ENCODE assay signal across 16 cellular contexts in genomic region chr16:23608194-23608593, GRCh38. TPM values are rescaled to one million over a fixed set of nuclear protein-coding genes. Genes with fewer than 3 reads are reported as not detected.
DNase-seq lines count a peak whose midpoint lies in the region; ATAC-seq and TF ChIP-seq lines count a peak whose summit lies in the region.
"Had no signal": no experiment of that assay in that cellular context is flagged by ENCODE, and none has a peak within 500 bp of the region (broad histone marks: within the 10 kb centered on the region; RNA-seq: fewer than 3 reads in every experiment).

No MANE protein-coding gene starts in this region.

- intact Hi-C loops in right cardiac atrium (cut with DNase I), result no loop called here
- intact Hi-C loops in left ventricle myocardium inferior (cut with micrococcal nuclease), result no loop called here

- H3K9me3 ChIP-seq in right cardiac atrium (ENCODE audit: control insufficient read depth, low read length), result no peaks in the 10 kb centered on the region
- H3K9me3 ChIP-seq in left ventricle myocardium inferior (replicated peaks), result no peaks in the 10 kb centered on the region
- no peaks in the 10 kb centered on the region for H3K9me3 ChIP-seq in adipocyte (ENCODE audit: control insufficient read depth, low read length)
- H3K9me3 ChIP-seq: neutrophil, thoracic aorta had no signal

- no peak overlapping the region for H3K4me3 ChIP-seq in right cardiac atrium (ENCODE audit: low read length)
- H3K4me3 ChIP-seq in left ventricle myocardium inferior, result no peak overlapping the region
- H3K4me3 ChIP-seq in adipocyte (ENCODE audit: low read length), result no peak overlapping the region
- no peak overlapping the region for H3K4me3 ChIP-seq in fibroblast of villous mesenchyme (ENCODE audit: low read depth, low read length)
- H3K4me3 ChIP-seq: thoracic aorta had no signal

- H3K36me3 ChIP-seq in left ventricle myocardium inferior (peaks cover 83% of the 10 kb centered on the region), adipocyte (ENCODE audit: control insufficient read depth, insufficient read depth, low read length, severe bottlenecking) (peaks cover 54% of the 10 kb centered on the region)

- peak; percentile 41 to 86 for ATAC-seq in right cardiac atrium
- ATAC-seq in esophagus mucosa, result no peak
- ATAC-seq: activated CD4-positive, alpha-beta T cell treated with anti-CD3 and anti-CD28 coated beads for 36 hours; effector memory CD8-positive, alpha-beta T cell had no signal

- no peak overlapping the region for H3K9ac ChIP-seq in adipocyte (ENCODE audit: low read length)

- no peak for DNase-seq in right cardiac atrium
- DNase-seq in left ventricle myocardium inferior, result no peak
- peak; percentile 14 for DNase-seq in adipocyte (ENCODE audit: low read depth)
- DNase-seq in fibroblast of villous mesenchyme (ENCODE audit: low read depth), result peak; percentile 22
- DNase-seq in activated T-cell treated with anti-CD3 and anti-CD28 coated beads, Interleukin-2, amount 50 U/mL, for 48 hours, result no peak
- no peak for DNase-seq in activated CD4-positive, alpha-beta T cell treated with anti-CD3 and anti-CD28 coated beads, Interleukin-2, amount 50 U/mL, for 48 hours
- no peak for DNase-seq in DMS153 treated with DMSO at 0.1 percent for 48 hours (lab: John Stamatoyannopoulos, UW; ENCODE audit: unreplicated experiment)
- DNase-seq: activated CD4-positive, alpha-beta T cell treated with anti-CD3 and anti-CD28 coated beads for 36 hours; aorta; effector memory CD8-positive, alpha-beta T cell; hypothalamus; NCI-H1092 treated with DMSO at 0.1 percent for 48 hours; NCI-H446 had no signal

- 70% methylated on average over 4 of the region's 4 CpGs for WGBS in right cardiac atrium

- H3K4me1 ChIP-seq in right cardiac atrium (ENCODE audit: control insufficient read depth, insufficient read depth, low read length), result peaks cover 1% of the 10 kb centered on the region
- peaks cover 2% of the 10 kb centered on the region for H3K4me1 ChIP-seq in left ventricle myocardium inferior
- no peaks in the 10 kb centered on the region for H3K4me1 ChIP-seq in adipocyte (ENCODE audit: control insufficient read depth, insufficient read depth, low read length)

- TF ChIP-seq CTCF in left ventricle myocardium inferior (IDR thresholded peaks at IDR 0.05; ENCODE audit: borderline replicate concordance), result no peak
- TF ChIP-seq CTCF in fibroblast of villous mesenchyme (IDR thresholded peaks at IDR 0.05; ENCODE audit: insufficient read depth, low read depth, low read length), result no peak

- H3K27me3 ChIP-seq in right cardiac atrium (ENCODE audit: control insufficient read depth, insufficient read depth) (no peaks in the 10 kb centered on the region), left ventricle myocardium inferior (ENCODE audit: low read depth) (no peaks in the 10 kb centered on the region), adipocyte (replicated peaks; ENCODE audit: control insufficient read depth, insufficient read depth, low read length) (no peaks in the 10 kb centered on the region)
- H3K27me3 ChIP-seq: neutrophil had no signal

- no peak overlapping the region for H3K27ac ChIP-seq in right cardiac atrium (ENCODE audit: low read length)
- no peak overlapping the region for H3K27ac ChIP-seq in left ventricle myocardium inferior (replicated peaks)
- H3K27ac ChIP-seq: neutrophil, thoracic aorta had no signal

RNA-seq across cellular contexts. Expression of gene NDUFAB1, which starts 12.1 kb away (rescaled TPM):
- total RNA-seq in right cardiac atrium, result 100 to 1,000 TPM; 378 to 517 (median 448) TPM
- 1,123 TPM for polyA plus RNA-seq in right cardiac atrium
- 464 TPM for total RNA-seq in left ventricle myocardium inferior
- 78.9 and 98.4 TPM in 2 replicates for total RNA-seq in fibroblast of villous mesenchyme
- 79.5 TPM for total RNA-seq in esophagus mucosa

RNA-seq across cellular contexts. Expression of gene PALB2, which starts 32.9 kb away (rescaled TPM):
- 1 to 10 TPM; 5.5 to 6.8 (median 6.0) TPM for total RNA-seq in right cardiac atrium
- 4.1 TPM for polyA plus RNA-seq in right cardiac atrium
- total RNA-seq in left ventricle myocardium inferior, result 4.2 TPM
- total RNA-seq in fibroblast of villous mesenchyme, result 18.0 and 22.0 TPM in 2 replicates
- total RNA-seq in esophagus mucosa, result 11.3 TPM

RNA-seq across cellular contexts. Expression of gene DCTN5, which starts 33.1 kb away (rescaled TPM):
- total RNA-seq in right cardiac atrium (10 to 100 TPM; 41.7 to 44.7 (median 42.5) TPM), left ventricle myocardium inferior (40.0 TPM), fibroblast of villous mesenchyme (31.9 and 47.1 TPM in 2 replicates), esophagus mucosa (42.3 TPM)
- polyA plus RNA-seq in right cardiac atrium, result 12.4 TPM

RNA-seq across cellular contexts. Expression of gene UBFD1, which starts 50.7 kb away (rescaled TPM):
- total RNA-seq in right cardiac atrium (10 to 100 TPM; 47.8 to 69.5 (median 61.8) TPM), left ventricle myocardium inferior (61.4 TPM), fibroblast of villous mesenchyme (90.8 and 137 TPM in 2 replicates), esophagus mucosa (27.3 TPM)
- polyA plus RNA-seq in right cardiac atrium, result 20.3 TPM

RNA-seq across cellular contexts. Expression of gene EARS2, which starts 51.0 kb away (rescaled TPM):
- total RNA-seq in right cardiac atrium, result 10 to 100 TPM; 11.0 to 18.2 (median 13.7) TPM
- 15.9 TPM for polyA plus RNA-seq in right cardiac atrium
- total RNA-seq in left ventricle myocardium inferior, result 21.1 TPM
- total RNA-seq in fibroblast of villous mesenchyme, result 36.3 and 38.7 TPM in 2 replicates
- total RNA-seq in esophagus mucosa, result 13.5 TPM

Comparison
In these comparisons a context has a peak if more than half of its experiments do, and no peak if none do; other contexts are left out.
1. DNase-seq: peak in adipocyte (single experiment) and fibroblast of villous mesenchyme (single experiment); none in right cardiac atrium (0 of 3), left ventricle myocardium inferior (single experiment), activated T-cell treated with anti-CD3 and anti-CD28 coated beads, Interleukin-2, amount 50 U/mL, for 48 hours (0 of 2), activated CD4-positive, alpha-beta T cell treated with anti-CD3 and anti-CD28 coated beads, Interleukin-2, amount 50 U/mL, for 48 hours (0 of 2) and DMS153 treated with DMSO at 0.1 percent for 48 hours (single experiment).